8 cellular contexts compared by ENCODE assay signal in genomic region chr16:28950648-28951409, GRCh38. TPM values are rescaled to one million over a fixed set of nuclear protein-coding genes. Genes with fewer than 3 reads are reported as not detected.
DNase-seq lines count a peak whose midpoint lies in the region; ATAC-seq lines count a peak whose summit lies in the region.

Gene NFATC2IP, plus strand, starts transcription at chr16:28950937. Its CDS starts 75 bp downstream, at chr16:28951012.

- H2AFZ ChIP-seq in mesenchymal stem cell (ENCODE audit: low read depth, low read length): peak within 1 kb of the TSS; percentile 80

- H3K9me3 ChIP-seq in NT2/D1 (ENCODE audit: insufficient read depth, low read length) (no peaks in the 10 kb centered on the region), endocrine pancreas (ENCODE audit: control insufficient read depth, low read length) (no peaks in the 10 kb centered on the region), mesenchymal stem cell (ENCODE audit: control insufficient read depth, low read length) (no peaks in the 10 kb centered on the region)

- H3K27me3 ChIP-seq in NT2/D1 (ENCODE audit: insufficient read depth, insufficient read length): no peaks in the 10 kb centered on the region
- no peaks in the 10 kb centered on the region for H3K27me3 ChIP-seq in endocrine pancreas (ENCODE audit: control insufficient read depth, insufficient read depth, low read length)
- no peaks in the 10 kb centered on the region for H3K27me3 ChIP-seq in mesenchymal stem cell (ENCODE audit: control insufficient read depth in 1 of 2, insufficient read depth in 1 of 2, low read length in 2 of 2)

- H3K4me3 ChIP-seq in NT2/D1 (ENCODE audit: insufficient read length, low read depth) (peak within 1 kb of the TSS; percentile 71), endocrine pancreas (ENCODE audit: control insufficient read depth, insufficient read depth, low read length) (peak within 1 kb of the TSS; percentile 30), mesenchymal stem cell (ENCODE audit: insufficient read depth in 1 of 2, low read depth in 1 of 2, low read length in 2 of 2) (peak within 1 kb of the TSS; percentile 93 to 95)

- peak within 1 kb of the TSS; percentile 60 for H3K27ac ChIP-seq in mesenchymal stem cell (ENCODE audit: low read length, poor library complexity, severe bottlenecking)

- H3K9ac ChIP-seq in NT2/D1 (ENCODE audit: insufficient read length, low read depth) (peak within 1 kb of the TSS; percentile 99), endocrine pancreas (ENCODE audit: control insufficient read depth, insufficient read depth, low read length) (peak within 1 kb of the TSS; percentile 68), mesenchymal stem cell (ENCODE audit: low read length) (peak within 1 kb of the TSS; percentile 90)

- no peaks in the 10 kb centered on the region for H3K9me3 Mint-ChIP-seq in activated CD8-positive, alpha-beta memory T cell treated with anti-CD3 and anti-CD28 coated beads, Interleukin-2, amount 10 ng/mL, durations not matched to agents 7 days and 5 days (ENCODE audit: low read depth)

- DNase-seq in COR-L47 (lab: John Stamatoyannopoulos, UW) (peak; percentile 99), HUDEP-2 (lab: John Stamatoyannopoulos, UW; ENCODE audit: unreplicated experiment in 76 of 76) (peak; percentile 53 to 100 (median 99)), NT2/D1 (ENCODE audit: low read depth, low spot score) (peak; percentile 99), mesenchymal stem cell (peak; percentile 100)
- DNase-seq in activated CD8-positive, alpha-beta memory T cell treated with anti-CD3 and anti-CD28 coated beads, Interleukin-2, amount 10 ng/mL, durations not matched to agents 7 days and 5 days: peak; percentile 100
- DNase-seq in stimulated activated CD8-positive, alpha-beta memory T cell treated with anti-CD3 and anti-CD28 coated beads, Interleukin-12 subunit alpha, Interleukin-12 subunit beta, amount 100 ng/mL, for 4 hours (ENCODE audit: low read depth): peak; percentile 98

- peak within 1 kb of the TSS in 1 of 2 experiments; percentile 10 for H3K14ac ChIP-seq in mesenchymal stem cell (ENCODE audit: low read length in 2 of 2)

- peaks cover 24% of the 10 kb centered on the region for H3K36me3 Mint-ChIP-seq in activated CD8-positive, alpha-beta memory T cell treated with anti-CD3 and anti-CD28 coated beads, Interleukin-2, amount 10 ng/mL, durations not matched to agents 7 days and 5 days

- H3K4me1 ChIP-seq in NT2/D1 (ENCODE audit: insufficient read depth, insufficient read length) (peaks cover 2% of the 10 kb centered on the region), endocrine pancreas (ENCODE audit: control insufficient read depth, insufficient read depth, low read length) (no peaks in the 10 kb centered on the region), mesenchymal stem cell (ENCODE audit: control insufficient read depth, insufficient read depth, low read depth, low read length) (peaks cover 10% of the 10 kb centered on the region)

- peak within 1 kb of the TSS; percentile 54 for H2BK120ac ChIP-seq in mesenchymal stem cell (ENCODE audit: low read depth, low read length)

- H2AK5ac ChIP-seq in mesenchymal stem cell (ENCODE audit: low read length, severe bottlenecking): no peak within 1 kb of the TSS

- peak within 1 kb of the TSS; percentile 78 for H2BK15ac ChIP-seq in mesenchymal stem cell (ENCODE audit: low read depth, poor library complexity, severe bottlenecking)

- H2BK12ac ChIP-seq in mesenchymal stem cell (ENCODE audit: low read length in 2 of 2): peak within 1 kb of the TSS in 1 of 2 experiments; percentile 6

- H3K27ac Mint-ChIP-seq in activated CD8-positive, alpha-beta memory T cell treated with anti-CD3 and anti-CD28 coated beads, Interleukin-2, amount 10 ng/mL, durations not matched to agents 7 days and 5 days: peak within 1 kb of the TSS; percentile 89

- H3K4me3 Mint-ChIP-seq in activated CD8-positive, alpha-beta memory T cell treated with anti-CD3 and anti-CD28 coated beads, Interleukin-2, amount 10 ng/mL, durations not matched to agents 7 days and 5 days: peak within 1 kb of the TSS; percentile 97

- peak within 1 kb of the TSS; percentile 90 for H4K8ac ChIP-seq in mesenchymal stem cell (ENCODE audit: low read length)

- no peaks in the 10 kb centered on the region for H3K27me3 Mint-ChIP-seq in activated CD8-positive, alpha-beta memory T cell treated with anti-CD3 and anti-CD28 coated beads, Interleukin-2, amount 10 ng/mL, durations not matched to agents 7 days and 5 days

- H3K4ac ChIP-seq in mesenchymal stem cell (ENCODE audit: low read depth in 1 of 2, low read length in 2 of 2): peak within 1 kb of the TSS; percentile 46 to 88

- CTCF ChIA-PET in activated CD8-positive, alpha-beta memory T cell treated with anti-CD3 and anti-CD28 coated beads, Interleukin-2, amount 10 ng/mL, durations not matched to agents 7 days and 5 days (lab: Charles Lee): interaction anchor here (0.6 to 1.0 kb wide), 5 partner anchors 12 to 104 kb away, joined by 3 to 4 read pairs (median 3); no protein-coding TSS in a partner anchor

- peak; percentile 92 for ATAC-seq in GM21381 (IDR thresholded peaks at IDR 0.05; ENCODE audit: unreplicated experiment)
- ATAC-seq in activated CD8-positive, alpha-beta memory T cell treated with anti-CD3 and anti-CD28 coated beads, Interleukin-2, amount 10 ng/mL, durations not matched to agents 7 days and 5 days: peak; percentile 96

- H3K23ac ChIP-seq in mesenchymal stem cell (ENCODE audit: low read length in 2 of 2): peak within 1 kb of the TSS in 1 of 2 experiments; percentile 57

- H2BK5ac ChIP-seq in mesenchymal stem cell (ENCODE audit: low read depth, low read length, poor library complexity, severe bottlenecking): no peak within 1 kb of the TSS

- peaks cover 41% of the 10 kb centered on the region for H3K36me3 ChIP-seq in NT2/D1 (ENCODE audit: insufficient read depth, insufficient read length, low read length)
- no peaks in the 10 kb centered on the region for H3K36me3 ChIP-seq in endocrine pancreas (ENCODE audit: control insufficient read depth, insufficient read depth, low read length)
- H3K36me3 ChIP-seq in mesenchymal stem cell (ENCODE audit: control insufficient read depth in 1 of 2, insufficient read depth in 2 of 2, low read depth in 1 of 2, low read length in 2 of 2): peaks cover 22 to 32% of the 10 kb centered on the region in 2 experiments

- WGBS in mesenchymal stem cell: 1% methylated on average over 66 of the region's 79 CpGs

- H3K18ac ChIP-seq in mesenchymal stem cell (ENCODE audit: low read depth in 1 of 2, low read length in 2 of 2): peak within 1 kb of the TSS; percentile 61 to 84

- H3K4me2 ChIP-seq in mesenchymal stem cell (ENCODE audit: low read length, poor library complexity, severe bottlenecking): peak within 1 kb of the TSS; percentile 97

- H3K79me1 ChIP-seq in mesenchymal stem cell (replicated peaks; ENCODE audit: low read length, poor library complexity, severe bottlenecking): peaks cover 23% of the 10 kb centered on the region

- H4K91ac ChIP-seq in mesenchymal stem cell (ENCODE audit: low read length): peak within 1 kb of the TSS; percentile 74

- peaks cover 33% of the 10 kb centered on the region for H3K4me1 Mint-ChIP-seq in activated CD8-positive, alpha-beta memory T cell treated with anti-CD3 and anti-CD28 coated beads, Interleukin-2, amount 10 ng/mL, durations not matched to agents 7 days and 5 days

RNA-seq across cellular contexts. Expression of gene NFATC2IP, which starts in this region (rescaled TPM):
- total RNA-seq in activated CD8-positive, alpha-beta memory T cell treated with anti-CD3 and anti-CD28 coated beads, Interleukin-2, amount 10 ng/mL, durations not matched to agents 7 days and 5 days: 100 to 1,000 TPM; 120 to 133 TPM
- 17.6 TPM for polyA plus RNA-seq in mesenchymal stem cell (2013, experiment 1 of 2)
- polyA plus RNA-seq in mesenchymal stem cell (2013, experiment 2 of 2): 17.4 TPM

Comparison
In these comparisons a context has a peak if more than half of its experiments do, and no peak if none do; other contexts are left out.
1. Peak in every context shown above with its lines: DNase-seq, ATAC-seq, H3K4me3 ChIP-seq and H3K27ac ChIP-seq.
2. H3K4me3 ChIP-seq: peak in every context shown above with its lines; median percentile 94 in mesenchymal stem cell; 71 in NT2/D1; 30 in endocrine pancreas.